In the genomic region with DNA sequence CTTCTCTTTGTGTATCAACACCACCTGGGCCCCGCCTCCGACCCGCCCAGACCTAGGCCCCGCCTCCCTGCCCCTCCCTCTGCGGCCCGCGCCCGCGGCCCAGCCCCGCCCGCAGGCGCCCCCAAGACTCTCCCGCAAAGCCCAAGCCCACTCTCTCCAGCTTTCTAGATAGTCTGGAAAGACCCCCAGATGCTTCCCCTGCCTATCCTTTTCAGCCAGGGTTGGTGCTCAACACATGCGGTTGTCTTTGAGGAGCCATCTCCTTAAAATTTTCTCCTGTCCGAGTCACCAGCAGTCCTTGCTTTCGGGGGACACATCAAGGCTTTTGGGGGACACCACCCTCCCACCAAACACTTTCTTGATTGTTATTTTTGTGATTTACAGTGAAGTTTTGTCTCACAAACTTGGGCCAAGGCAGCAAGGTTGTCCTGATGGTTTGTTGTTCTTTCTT, we compare ENCODE assay signal across 1 cellular context.
TF ChIP-seq lines count a peak whose summit lies in the region.

No MANE protein-coding gene starts in this region.

TF ChIP-seq in GM23338, 12 proteins besides CTCF, POLR2A, EP300 and RAD21 (continued from another document):
- TF ChIP-seq, protein P1, sequence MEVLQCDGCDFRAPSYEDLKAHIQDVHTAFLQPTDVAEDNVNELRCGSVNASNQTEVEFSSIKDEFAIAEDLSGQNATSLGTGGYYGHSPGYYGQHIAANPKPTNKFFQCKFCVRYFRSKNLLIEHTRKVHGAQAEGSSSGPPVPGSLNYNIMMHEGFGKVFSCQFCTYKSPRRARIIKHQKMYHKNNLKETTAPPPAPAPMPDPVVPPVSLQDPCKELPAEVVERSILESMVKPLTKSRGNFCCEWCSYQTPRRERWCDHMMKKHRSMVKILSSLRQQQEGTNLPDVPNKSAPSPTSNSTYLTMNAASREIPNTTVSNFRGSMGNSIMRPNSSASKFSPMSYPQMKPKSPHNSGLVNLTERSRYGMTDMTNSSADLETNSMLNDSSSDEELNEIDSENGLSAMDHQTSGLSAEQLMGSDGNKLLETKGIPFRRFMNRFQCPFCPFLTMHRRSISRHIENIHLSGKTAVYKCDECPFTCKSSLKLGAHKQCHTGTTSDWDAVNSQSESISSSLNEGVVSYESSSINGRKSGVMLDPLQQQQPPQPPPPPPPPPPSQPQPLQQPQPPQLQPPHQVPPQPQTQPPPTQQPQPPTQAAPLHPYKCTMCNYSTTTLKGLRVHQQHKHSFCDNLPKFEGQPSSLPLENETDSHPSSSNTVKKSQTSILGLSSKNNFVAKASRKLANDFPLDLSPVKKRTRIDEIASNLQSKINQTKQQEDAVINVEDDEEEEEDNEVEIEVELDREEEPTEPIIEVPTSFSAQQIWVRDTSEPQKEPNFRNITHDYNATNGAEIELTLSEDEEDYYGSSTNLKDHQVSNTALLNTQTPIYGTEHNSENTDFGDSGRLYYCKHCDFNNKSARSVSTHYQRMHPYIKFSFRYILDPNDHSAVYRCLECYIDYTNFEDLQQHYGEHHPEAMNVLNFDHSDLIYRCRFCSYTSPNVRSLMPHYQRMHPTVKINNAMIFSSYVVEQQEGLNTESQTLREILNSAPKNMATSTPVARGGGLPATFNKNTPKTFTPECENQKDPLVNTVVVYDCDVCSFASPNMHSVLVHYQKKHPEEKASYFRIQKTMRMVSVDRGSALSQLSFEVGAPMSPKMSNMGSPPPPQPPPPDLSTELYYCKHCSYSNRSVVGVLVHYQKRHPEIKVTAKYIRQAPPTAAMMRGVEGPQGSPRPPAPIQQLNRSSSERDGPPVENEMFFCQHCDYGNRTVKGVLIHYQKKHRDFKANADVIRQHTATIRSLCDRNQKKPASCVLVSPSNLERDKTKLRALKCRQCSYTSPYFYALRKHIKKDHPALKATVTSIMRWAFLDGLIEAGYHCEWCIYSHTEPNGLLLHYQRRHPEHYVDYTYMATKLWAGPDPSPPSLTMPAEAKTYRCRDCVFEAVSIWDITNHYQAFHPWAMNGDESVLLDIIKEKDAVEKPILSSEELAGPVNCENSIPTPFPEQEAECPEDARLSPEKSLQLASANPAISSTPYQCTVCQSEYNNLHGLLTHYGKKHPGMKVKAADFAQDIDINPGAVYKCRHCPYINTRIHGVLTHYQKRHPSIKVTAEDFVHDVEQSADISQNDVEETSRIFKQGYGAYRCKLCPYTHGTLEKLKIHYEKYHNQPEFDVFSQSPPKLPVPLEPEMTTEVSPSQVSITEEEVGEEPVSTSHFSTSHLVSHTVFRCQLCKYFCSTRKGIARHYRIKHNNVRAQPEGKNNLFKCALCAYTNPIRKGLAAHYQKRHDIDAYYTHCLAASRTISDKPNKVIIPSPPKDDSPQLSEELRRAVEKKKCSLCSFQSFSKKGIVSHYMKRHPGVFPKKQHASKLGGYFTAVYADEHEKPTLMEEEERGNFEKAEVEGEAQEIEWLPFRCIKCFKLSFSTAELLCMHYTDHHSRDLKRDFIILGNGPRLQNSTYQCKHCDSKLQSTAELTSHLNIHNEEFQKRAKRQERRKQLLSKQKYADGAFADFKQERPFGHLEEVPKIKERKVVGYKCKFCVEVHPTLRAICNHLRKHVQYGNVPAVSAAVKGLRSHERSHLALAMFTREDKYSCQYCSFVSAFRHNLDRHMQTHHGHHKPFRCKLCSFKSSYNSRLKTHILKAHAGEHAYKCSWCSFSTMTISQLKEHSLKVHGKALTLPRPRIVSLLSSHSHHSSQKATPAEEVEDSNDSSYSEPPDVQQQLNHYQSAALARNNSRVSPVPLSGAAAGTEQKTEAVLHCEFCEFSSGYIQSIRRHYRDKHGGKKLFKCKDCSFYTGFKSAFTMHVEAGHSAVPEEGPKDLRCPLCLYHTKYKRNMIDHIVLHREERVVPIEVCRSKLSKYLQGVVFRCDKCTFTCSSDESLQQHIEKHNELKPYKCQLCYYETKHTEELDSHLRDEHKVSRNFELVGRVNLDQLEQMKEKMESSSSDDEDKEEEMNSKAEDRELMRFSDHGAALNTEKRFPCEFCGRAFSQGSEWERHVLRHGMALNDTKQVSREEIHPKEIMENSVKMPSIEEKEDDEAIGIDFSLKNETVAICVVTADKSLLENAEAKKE (CRISPR knock-in tag; IDR thresholded peaks at IDR 0.05): no peak
- TF ChIP-seq EZH2phosphoT487 (IDR thresholded peaks at IDR 0.05; ENCODE audit: unreplicated experiment) (no peak), NANOG (IDR thresholded peaks at IDR 0.05; ENCODE audit: borderline replicate concordance) (no peak), POLR2AphosphoS5 (IDR thresholded peaks at IDR 0.05; ENCODE audit: low read depth) (no peak), ZNF331 (CRISPR knock-in tag; IDR thresholded peaks at IDR 0.05; ENCODE audit: low read depth) (no peak), CREB1 (CRISPR knock-in tag; IDR thresholded peaks at IDR 0.05; ENCODE audit: low read depth) (no peak), REST (IDR thresholded peaks at IDR 0.05; ENCODE audit: unreplicated experiment) (no peak), STAT1 (IDR thresholded peaks at IDR 0.05; ENCODE audit: unreplicated experiment) (no peak)
TF ChIP-seq in GM23338: peak in this region for 0.
